In genomic region chr4:1026115-1026514, GRCh38 we compare ENCODE assay signal across 1 cellular context.
TF ChIP-seq lines count a peak whose summit lies in the region.

No MANE protein-coding gene starts in this region.

TF ChIP-seq in GM12878, 131 proteins besides CTCF, POLR2A, EP300 and RAD21:
- TF ChIP-seq NKRF (conservative IDR thresholded peaks at IDR 0.05) (no peak), DPF2 (IDR thresholded peaks at IDR 0.05) (0 out of 2 replicates have a peak, but pooled peaks have one; percentile 38), SMC3 (IDR thresholded peaks at IDR 0.05; ENCODE audit: borderline replicate concordance, low read length) (no peak), NBN (IDR thresholded peaks at IDR 0.05) (0 out of 2 replicates have a peak, but pooled peaks have one; percentile 29), BCLAF1 (IDR thresholded peaks at IDR 0.05) (no peak), POU2F2 (IDR thresholded peaks at IDR 0.05; ENCODE audit: borderline replicate concordance, low read depth, low read length) (peak; percentile 49; the same call in 1 of the 3 replicates), CBFB (IDR thresholded peaks at IDR 0.05; ENCODE audit: low read depth) (no peak), ZBTB40 (IDR thresholded peaks at IDR 0.05; ENCODE audit: borderline replicate concordance) (no peak), MEF2B (IDR thresholded peaks at IDR 0.05; ENCODE audit: partially characterized antibody, poor library complexity, severe bottlenecking) (no peak), BHLHE40 (IDR thresholded peaks at IDR 0.05; ENCODE audit: borderline replicate concordance in 1 of 2, low read depth in 2 of 2, low read length in 1 of 2) (peak; percentile 74 to 92; a peak in 3 of 4 replicates), ZNF384 (IDR thresholded peaks at IDR 0.05; ENCODE audit: borderline replicate concordance, low read depth, low read length) (no peak), HDGF (IDR thresholded peaks at IDR 0.05) (peak; percentile 94), CREM (IDR thresholded peaks at IDR 0.05; ENCODE audit: low read depth) (0 out of 2 replicates have a peak, but pooled peaks have one; percentile 23), TCF3 (IDR thresholded peaks at IDR 0.05; ENCODE audit: borderline replicate concordance, insufficient read depth, low read depth, low read length) (0 out of 2 replicates have a peak, but pooled peaks have one; percentile 20), ZZZ3 (IDR thresholded peaks at IDR 0.05; ENCODE audit: control insufficient read depth, insufficient read length, low read depth) (no peak), MLLT1 (IDR thresholded peaks at IDR 0.05) (0 out of 2 replicates have a peak, but pooled peaks have one; percentile 18), MYB (IDR thresholded peaks at IDR 0.05; ENCODE audit: borderline replicate concordance, low read depth, low read length) (no peak), PAX8 (IDR thresholded peaks at IDR 0.05) (no peak)
- TF ChIP-seq, protein P1, sequence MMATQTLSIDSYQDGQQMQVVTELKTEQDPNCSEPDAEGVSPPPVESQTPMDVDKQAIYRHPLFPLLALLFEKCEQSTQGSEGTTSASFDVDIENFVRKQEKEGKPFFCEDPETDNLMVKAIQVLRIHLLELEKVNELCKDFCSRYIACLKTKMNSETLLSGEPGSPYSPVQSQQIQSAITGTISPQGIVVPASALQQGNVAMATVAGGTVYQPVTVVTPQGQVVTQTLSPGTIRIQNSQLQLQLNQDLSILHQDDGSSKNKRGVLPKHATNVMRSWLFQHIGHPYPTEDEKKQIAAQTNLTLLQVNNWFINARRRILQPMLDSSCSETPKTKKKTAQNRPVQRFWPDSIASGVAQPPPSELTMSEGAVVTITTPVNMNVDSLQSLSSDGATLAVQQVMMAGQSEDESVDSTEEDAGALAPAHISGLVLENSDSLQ (IDR thresholded peaks at IDR 0.05) = peak; percentile 80
- TF ChIP-seq, protein P2, sequence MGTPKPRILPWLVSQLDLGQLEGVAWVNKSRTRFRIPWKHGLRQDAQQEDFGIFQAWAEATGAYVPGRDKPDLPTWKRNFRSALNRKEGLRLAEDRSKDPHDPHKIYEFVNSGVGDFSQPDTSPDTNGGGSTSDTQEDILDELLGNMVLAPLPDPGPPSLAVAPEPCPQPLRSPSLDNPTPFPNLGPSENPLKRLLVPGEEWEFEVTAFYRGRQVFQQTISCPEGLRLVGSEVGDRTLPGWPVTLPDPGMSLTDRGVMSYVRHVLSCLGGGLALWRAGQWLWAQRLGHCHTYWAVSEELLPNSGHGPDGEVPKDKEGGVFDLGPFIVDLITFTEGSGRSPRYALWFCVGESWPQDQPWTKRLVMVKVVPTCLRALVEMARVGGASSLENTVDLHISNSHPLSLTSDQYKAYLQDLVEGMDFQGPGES (IDR thresholded peaks at IDR 0.05) = no peak
- TF ChIP-seq, protein P3, sequence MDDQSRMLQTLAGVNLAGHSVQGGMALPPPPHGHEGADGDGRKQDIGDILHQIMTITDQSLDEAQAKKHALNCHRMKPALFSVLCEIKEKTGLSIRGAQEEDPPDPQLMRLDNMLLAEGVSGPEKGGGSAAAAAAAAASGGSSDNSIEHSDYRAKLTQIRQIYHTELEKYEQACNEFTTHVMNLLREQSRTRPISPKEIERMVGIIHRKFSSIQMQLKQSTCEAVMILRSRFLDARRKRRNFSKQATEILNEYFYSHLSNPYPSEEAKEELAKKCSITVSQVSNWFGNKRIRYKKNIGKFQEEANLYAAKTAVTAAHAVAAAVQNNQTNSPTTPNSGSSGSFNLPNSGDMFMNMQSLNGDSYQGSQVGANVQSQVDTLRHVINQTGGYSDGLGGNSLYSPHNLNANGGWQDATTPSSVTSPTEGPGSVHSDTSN (IDR thresholded peaks at IDR 0.05; ENCODE audit: insufficient replicate concordance, low read depth, low read length) = peak; percentile 52
